10 cellular contexts compared by ENCODE assay signal in the genomic region with DNA sequence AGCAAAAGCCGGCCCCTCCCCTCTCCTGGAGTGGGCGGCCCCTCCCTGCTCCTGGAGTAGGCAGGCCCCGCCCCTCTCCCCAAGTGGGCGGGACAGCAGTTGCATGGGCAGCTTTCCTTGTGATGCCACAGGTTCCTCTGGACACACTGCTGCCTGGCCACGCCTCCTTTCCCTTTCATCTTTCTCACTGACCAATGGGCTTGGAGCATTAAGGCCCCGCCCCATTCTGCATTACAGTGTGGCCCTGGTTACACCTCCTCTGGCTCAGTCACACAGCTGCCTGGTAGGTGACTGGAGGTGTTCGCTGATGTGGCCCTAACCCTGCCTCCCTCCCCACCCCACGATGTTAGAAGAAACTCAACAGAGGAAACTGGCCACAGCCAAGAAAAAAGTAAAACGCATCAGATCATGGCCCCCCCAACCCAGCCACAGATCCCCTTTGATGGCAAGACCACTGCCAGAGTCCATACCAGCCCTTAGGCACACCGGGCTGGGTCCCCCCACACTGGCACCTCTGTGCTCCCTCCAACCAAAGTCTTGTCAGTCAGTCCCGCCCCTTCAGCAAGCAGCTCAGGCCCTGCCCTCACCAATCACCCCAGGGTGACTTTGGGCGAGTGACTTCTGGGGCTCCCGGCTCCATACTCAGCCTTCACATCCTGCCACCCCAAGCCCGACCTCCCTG.
DNase-seq lines count a peak whose midpoint lies in the region; ATAC-seq and TF ChIP-seq lines count a peak whose summit lies in the region.
"Had no signal": no experiment of that assay in that cellular context is flagged by ENCODE, and none has a peak within 500 bp of the region (broad histone marks: within the 10 kb centered on the region; RNA-seq: fewer than 3 reads in every experiment).

No MANE protein-coding gene starts in this region.

- no peaks in the 10 kb centered on the region for H3K9me3 ChIP-seq in HEK293 (ENCODE audit: control insufficient read depth, insufficient read depth, low read depth, low read length)
- H3K9me3 ChIP-seq in SJSA1 (replicated peaks): no peaks in the 10 kb centered on the region

- CTCF ChIA-PET in HEK293 (lab: Yijun Ruan, JAX): interaction anchor here (0.7 to 1.2 kb wide), 5 partner anchors 7 to 89 kb away, joined by 3 to 6 read pairs (median 4); no protein-coding TSS in a partner anchor

- ATAC-seq in HG03442 (IDR thresholded peaks at IDR 0.05; ENCODE audit: unreplicated experiment): no peak
- ATAC-seq in HG02678 (IDR thresholded peaks at IDR 0.05; ENCODE audit: unreplicated experiment): no peak

- POLR2A ChIA-PET in HEK293 (lab: Yijun Ruan, JAX): no interaction called here

- H3K27ac ChIP-seq in HEK293 (ENCODE audit: extremely low read depth, low read depth, low read length): no peak overlapping the region
- H3K27ac ChIP-seq in SJSA1: peak overlapping the region; percentile 54; the same call in 1 of the 2 replicates

- no peak for TF ChIP-seq CTCF in HEK293 (tag by site-specific recombination; IDR thresholded peaks at IDR 0.05)

- H3K27me3 ChIP-seq in SJSA1 (replicated peaks): no peaks in the 10 kb centered on the region

- H3K4me3 ChIP-seq in HEK293 (ENCODE audit: low read depth, low read length) (no peak overlapping the region), SJSA1 (no peak overlapping the region)

- H3K4me1 ChIP-seq in HEK293 (ENCODE audit: control insufficient read depth, insufficient read depth, low read length): no peaks in the 10 kb centered on the region
- H3K4me1 ChIP-seq in SJSA1 (replicated peaks): peaks cover 19% of the 10 kb centered on the region

- peak; percentile 3 for DNase-seq in NCI-H2227 (lab: John Stamatoyannopoulos, UW; ENCODE audit: unreplicated experiment)
- DNase-seq in NCI-H2227 treated with DMSO at 0.1 percent for 48 hours (lab: John Stamatoyannopoulos, UW): no peak
- DNase-seq in SJSA1 (ENCODE audit: low read depth in 1 of 2, low spot score in 2 of 2): peak in 1 of 2 experiments; percentile 55
- peak; percentile 5 for DNase-seq in iris pigment epithelial cell (ENCODE audit: low read depth)
- no peak for DNase-seq in HuH-7 (ENCODE audit: low spot score)
- DNase-seq: hippocampal formation, NCI-H1092 treated with DMSO at 0.1 percent for 48 hours had no signal

- H3K36me3 ChIP-seq in HEK293 (ENCODE audit: control insufficient read depth in 2 of 2, insufficient read depth in 1 of 2, low read length in 2 of 2): no peaks in the 10 kb centered on the region
- H3K36me3 ChIP-seq in SJSA1: no peaks in the 10 kb centered on the region

TF ChIP-seq in HEK293, 187 proteins besides CTCF, POLR2A, EP300 and RAD21 (continues in another document):
- TF ChIP-seq ZNF341 (tag by site-specific recombination; IDR thresholded peaks at IDR 0.05; ENCODE audit: low read depth) (no peak), ZNF114 (tag by site-specific recombination; IDR thresholded peaks at IDR 0.05) (no peak), ZEB2 (tag by site-specific recombination; IDR thresholded peaks at IDR 0.05) (no peak), SCRT2 (tag by site-specific recombination; IDR thresholded peaks at IDR 0.05) (peak; percentile 93), HOXD13 (CRISPR knock-in tag; IDR thresholded peaks at IDR 0.05; ENCODE audit: borderline replicate concordance) (no peak), ZNF521 (tag by site-specific recombination; IDR thresholded peaks at IDR 0.05) (no peak), ZNF664 (tag by site-specific recombination; IDR thresholded peaks at IDR 0.05) (no peak), ZNF529 (tag by site-specific recombination; IDR thresholded peaks at IDR 0.05; ENCODE audit: insufficient replicate concordance) (no peak), ZNF132 (tag by site-specific recombination; IDR thresholded peaks at IDR 0.05; ENCODE audit: borderline replicate concordance) (no peak), ZNF629 (tag by site-specific recombination; IDR thresholded peaks at IDR 0.05) (no peak), SP3 (tag by site-specific recombination; IDR thresholded peaks at IDR 0.05) (peak; percentile 51), SCRT1 (tag by site-specific recombination; IDR thresholded peaks at IDR 0.05; ENCODE audit: borderline replicate concordance) (peak; percentile 84), ZNF274 (IDR thresholded peaks at IDR 0.05; ENCODE audit: low read length) (no peak), ZNF274 (tag by site-specific recombination; IDR thresholded peaks at IDR 0.05; ENCODE audit: borderline replicate concordance) (no peak), ZNF530 (tag by site-specific recombination; IDR thresholded peaks at IDR 0.05; ENCODE audit: low read depth) (no peak), SALL2 (tag by site-specific recombination; IDR thresholded peaks at IDR 0.05; ENCODE audit: borderline replicate concordance) (no peak), REPIN1 (tag by site-specific recombination; IDR thresholded peaks at IDR 0.05; ENCODE audit: low read depth) (no peak)
- TF ChIP-seq, protein P1, sequence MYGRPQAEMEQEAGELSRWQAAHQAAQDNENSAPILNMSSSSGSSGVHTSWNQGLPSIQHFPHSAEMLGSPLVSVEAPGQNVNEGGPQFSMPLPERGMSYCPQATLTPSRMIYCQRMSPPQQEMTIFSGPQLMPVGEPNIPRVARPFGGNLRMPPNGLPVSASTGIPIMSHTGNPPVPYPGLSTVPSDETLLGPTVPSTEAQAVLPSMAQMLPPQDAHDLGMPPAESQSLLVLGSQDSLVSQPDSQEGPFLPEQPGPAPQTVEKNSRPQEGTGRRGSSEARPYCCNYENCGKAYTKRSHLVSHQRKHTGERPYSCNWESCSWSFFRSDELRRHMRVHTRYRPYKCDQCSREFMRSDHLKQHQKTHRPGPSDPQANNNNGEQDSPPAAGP (tag by site-specific recombination; IDR thresholded peaks at IDR 0.05): no peak
- TF ChIP-seq, protein P2, sequence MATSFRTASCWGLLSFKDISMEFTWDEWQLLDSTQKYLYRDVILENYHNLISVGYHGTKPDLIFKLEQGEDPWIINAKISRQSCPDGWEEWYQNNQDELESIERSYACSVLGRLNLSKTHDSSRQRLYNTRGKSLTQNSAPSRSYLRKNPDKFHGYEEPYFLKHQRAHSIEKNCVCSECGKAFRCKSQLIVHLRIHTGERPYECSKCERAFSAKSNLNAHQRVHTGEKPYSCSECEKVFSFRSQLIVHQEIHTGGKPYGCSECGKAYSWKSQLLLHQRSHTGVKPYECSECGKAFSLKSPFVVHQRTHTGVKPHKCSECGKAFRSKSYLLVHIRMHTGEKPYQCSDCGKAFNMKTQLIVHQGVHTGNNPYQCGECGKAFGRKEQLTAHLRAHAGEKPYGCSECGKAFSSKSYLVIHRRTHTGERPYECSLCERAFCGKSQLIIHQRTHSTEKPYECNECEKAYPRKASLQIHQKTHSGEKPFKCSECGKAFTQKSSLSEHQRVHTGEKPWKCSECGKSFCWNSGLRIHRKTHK (tag by site-specific recombination; IDR thresholded peaks at IDR 0.05): no peak
- TF ChIP-seq, protein P3, sequence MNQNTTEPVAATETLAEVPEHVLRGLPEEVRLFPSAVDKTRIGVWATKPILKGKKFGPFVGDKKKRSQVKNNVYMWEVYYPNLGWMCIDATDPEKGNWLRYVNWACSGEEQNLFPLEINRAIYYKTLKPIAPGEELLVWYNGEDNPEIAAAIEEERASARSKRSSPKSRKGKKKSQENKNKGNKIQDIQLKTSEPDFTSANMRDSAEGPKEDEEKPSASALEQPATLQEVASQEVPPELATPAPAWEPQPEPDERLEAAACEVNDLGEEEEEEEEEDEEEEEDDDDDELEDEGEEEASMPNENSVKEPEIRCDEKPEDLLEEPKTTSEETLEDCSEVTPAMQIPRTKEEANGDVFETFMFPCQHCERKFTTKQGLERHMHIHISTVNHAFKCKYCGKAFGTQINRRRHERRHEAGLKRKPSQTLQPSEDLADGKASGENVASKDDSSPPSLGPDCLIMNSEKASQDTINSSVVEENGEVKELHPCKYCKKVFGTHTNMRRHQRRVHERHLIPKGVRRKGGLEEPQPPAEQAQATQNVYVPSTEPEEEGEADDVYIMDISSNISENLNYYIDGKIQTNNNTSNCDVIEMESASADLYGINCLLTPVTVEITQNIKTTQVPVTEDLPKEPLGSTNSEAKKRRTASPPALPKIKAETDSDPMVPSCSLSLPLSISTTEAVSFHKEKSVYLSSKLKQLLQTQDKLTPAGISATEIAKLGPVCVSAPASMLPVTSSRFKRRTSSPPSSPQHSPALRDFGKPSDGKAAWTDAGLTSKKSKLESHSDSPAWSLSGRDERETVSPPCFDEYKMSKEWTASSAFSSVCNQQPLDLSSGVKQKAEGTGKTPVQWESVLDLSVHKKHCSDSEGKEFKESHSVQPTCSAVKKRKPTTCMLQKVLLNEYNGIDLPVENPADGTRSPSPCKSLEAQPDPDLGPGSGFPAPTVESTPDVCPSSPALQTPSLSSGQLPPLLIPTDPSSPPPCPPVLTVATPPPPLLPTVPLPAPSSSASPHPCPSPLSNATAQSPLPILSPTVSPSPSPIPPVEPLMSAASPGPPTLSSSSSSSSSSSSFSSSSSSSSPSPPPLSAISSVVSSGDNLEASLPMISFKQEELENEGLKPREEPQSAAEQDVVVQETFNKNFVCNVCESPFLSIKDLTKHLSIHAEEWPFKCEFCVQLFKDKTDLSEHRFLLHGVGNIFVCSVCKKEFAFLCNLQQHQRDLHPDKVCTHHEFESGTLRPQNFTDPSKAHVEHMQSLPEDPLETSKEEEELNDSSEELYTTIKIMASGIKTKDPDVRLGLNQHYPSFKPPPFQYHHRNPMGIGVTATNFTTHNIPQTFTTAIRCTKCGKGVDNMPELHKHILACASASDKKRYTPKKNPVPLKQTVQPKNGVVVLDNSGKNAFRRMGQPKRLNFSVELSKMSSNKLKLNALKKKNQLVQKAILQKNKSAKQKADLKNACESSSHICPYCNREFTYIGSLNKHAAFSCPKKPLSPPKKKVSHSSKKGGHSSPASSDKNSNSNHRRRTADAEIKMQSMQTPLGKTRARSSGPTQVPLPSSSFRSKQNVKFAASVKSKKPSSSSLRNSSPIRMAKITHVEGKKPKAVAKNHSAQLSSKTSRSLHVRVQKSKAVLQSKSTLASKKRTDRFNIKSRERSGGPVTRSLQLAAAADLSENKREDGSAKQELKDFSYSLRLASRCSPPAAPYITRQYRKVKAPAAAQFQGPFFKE (tag by site-specific recombination; IDR thresholded peaks at IDR 0.05; ENCODE audit: borderline replicate concordance): no peak

Comparison
In these comparisons a context has a peak if more than half of its experiments do, and no peak if none do; other contexts are left out.
1. DNase-seq: peak in NCI-H2227 (single experiment) and iris pigment epithelial cell (single experiment); none in NCI-H2227 treated with DMSO at 0.1 percent for 48 hours (single experiment) and HuH-7 (single experiment).